8 cellular contexts compared by ENCODE assay signal in the genomic region with DNA sequence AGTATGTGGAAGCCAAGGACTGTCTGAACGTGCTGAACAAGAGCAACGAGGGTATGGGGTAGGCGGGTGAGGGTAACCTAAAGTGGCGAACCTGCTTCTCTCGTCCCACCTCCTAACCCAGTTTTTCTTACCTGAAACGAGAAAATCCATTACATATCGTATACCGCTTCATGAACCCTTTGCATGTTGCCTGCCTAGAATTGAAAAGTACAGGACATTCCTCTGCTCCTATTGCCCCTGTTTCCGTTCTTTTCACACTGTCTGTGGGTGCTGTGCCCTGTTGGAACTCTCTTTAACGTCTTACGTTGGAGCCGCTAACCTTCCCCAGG. TPM values are rescaled to one million over a fixed set of nuclear protein-coding genes. Genes with fewer than 3 reads are reported as not detected.
DNase-seq lines count a peak whose midpoint lies in the region; ATAC-seq, FAIRE-seq and TF ChIP-seq lines count a peak whose summit lies in the region.

No MANE protein-coding gene starts in this region.

- H4K8ac ChIP-seq in H1 (ENCODE audit: extremely low read depth, insufficient read depth, low read length), result peak overlapping the region; percentile 94; the same call in 1 of the 2 replicates

- H3K14ac ChIP-seq in H1 (ENCODE audit: insufficient read length), result no peak overlapping the region

- H3K27me3 ChIP-seq in BJ (ENCODE audit: control insufficient read depth, insufficient read depth, low read length) (no peaks in the 10 kb centered on the region), OCI-LY3 (ENCODE audit: low read depth, low read length) (no peaks in the 10 kb centered on the region), H1 (replicated peaks in 1 of 4; ENCODE audit: control insufficient read depth in 3 of 4, extremely low read depth in 1 of 4, insufficient read depth in 3 of 4, low read length in 3 of 4) (no peaks in the 10 kb centered on the region)

- POLR2A ChIA-PET in BJ (lab: Charles Lee), result interaction anchor here (1.1 kb wide), 1 partner anchor 77 kb away, joined by 6 read pairs; no protein-coding TSS in a partner anchor
- POLR2A ChIA-PET in H1 (lab: Charles Lee; ENCODE audit: partially characterized antibody), result interaction anchor here (0.7 to 6.7 kb wide), 21 partner anchors 8 to 216 kb away, joined by 3 to 76 read pairs (median 5); a partner anchor contains a TSS

- no peak for TF ChIP-seq EP300 in H1 (IDR thresholded peaks at IDR 0.05; ENCODE audit: borderline replicate concordance in 1 of 2, low read depth in 2 of 2, low read length in 2 of 2)

- peak overlapping the region; percentile 86 for H3K4me2 ChIP-seq in OCI-LY3 (ENCODE audit: low read length)
- peak overlapping the region; percentile 93 to 95 for H3K4me2 ChIP-seq in H1 (ENCODE audit: insufficient read depth in 1 of 2, low read depth in 2 of 2, low read length in 2 of 2)

- no peak for ATAC-seq in sciatic nerve

- H3K4me1 Mint-ChIP-seq in nephron progenitor cell, result peaks cover 54% of the 10 kb centered on the region

- no peak overlapping the region for H3K56ac ChIP-seq in H1 (replicated peaks; ENCODE audit: insufficient read length, low read depth, low read length)

- H3K27ac ChIP-seq in OCI-LY3 (ENCODE audit: low read length), result peak overlapping the region; percentile 45
- H3K27ac ChIP-seq in H1 (ENCODE audit: low read depth, low read length), result peak overlapping the region; percentile 70

- H2BK20ac ChIP-seq in H1 (ENCODE audit: low read length), result no peak overlapping the region

- no peak for DNase-seq in BJ (ENCODE audit: low read depth)
- DNase-seq in H1 (ENCODE audit: low read depth in 1 of 2, low spot score in 2 of 2), result no peak
- DNase-seq in nephron progenitor cell, result no peak
- DNase-seq in HTR-8/SVneo (ENCODE audit: insufficient read length, low spot score), result no peak
- no peak for DNase-seq in middle frontal gyrus (ENCODE audit: extremely low spot score, low spot score)
- DNase-seq in sciatic nerve (ENCODE audit: low spot score), result no peak
- no peak for DNase-seq in epidermal melanocyte (ENCODE audit: insufficient read length, low spot score)

- no peak overlapping the region for H3K18ac ChIP-seq in H1 (ENCODE audit: extremely low read depth, low read length)

- peaks cover 28% of the 10 kb centered on the region for H3K36me3 Mint-ChIP-seq in nephron progenitor cell (ENCODE audit: low read depth)

- intact Hi-C loops in sciatic nerve (cut with DNase I), result no loop called here

- peaks cover 4% of the 10 kb centered on the region; the same call in 1 of the 2 replicates for H3K79me1 ChIP-seq in H1 (ENCODE audit: low read depth, low read length)

- WGBS in H1 (ENCODE audit: extremely low coverage in 1 of 2, insufficient coverage in 1 of 2, insufficient read length in 1 of 2, insufficient replicate concordance in 2 of 2, low coverage in 1 of 2, low lambda C conversion rate in 2 of 2, missing lambda C conversion rate in 1 of 2), 2 experiments, result 9% methylated on average over 12 of the region's 12 CpGs; no CpG with 5 or more reads in 1 of the 2 experiments

- H3K9me3 ChIP-seq in OCI-LY3 (ENCODE audit: insufficient read depth, low read length), result no peaks in the 10 kb centered on the region
- H3K9me3 ChIP-seq in H1 (ENCODE audit: insufficient read depth in 2 of 2, low read depth in 1 of 2, low read length in 1 of 2), result no peaks in the 10 kb centered on the region

- H3K9ac ChIP-seq in OCI-LY3 (ENCODE audit: low read length) (peak overlapping the region; percentile 92), H1 (replicated peaks in 1 of 4; ENCODE audit: extremely low read depth in 1 of 4, low read depth in 3 of 4, low read length in 3 of 4) (peak overlapping the region; percentile 90 to 95 (median 92))

- peaks cover 12% of the 10 kb centered on the region for H3K23me2 ChIP-seq in H1 (ENCODE audit: low read depth, low read length)

- H3K4ac ChIP-seq in H1 (replicated peaks; ENCODE audit: insufficient read length, low read depth, low read length), result no peak overlapping the region

- no peak overlapping the region for H2BK120ac ChIP-seq in H1 (replicated peaks; ENCODE audit: low read depth, low read length)

- H4K20me1 ChIP-seq in OCI-LY3 (ENCODE audit: insufficient read depth, low read length), result no peaks in the 10 kb centered on the region
- H4K20me1 ChIP-seq in H1 (replicated peaks in 1 of 2; ENCODE audit: control insufficient read depth in 1 of 2, insufficient read depth in 2 of 2, low read length in 2 of 2), result no peaks in the 10 kb centered on the region

- TF ChIP-seq RAD21 in H1 (IDR thresholded peaks at IDR 0.05 in 1 of 2, conservative IDR thresholded peaks at IDR 0.05 in 1 of 2; ENCODE audit: low read depth in 2 of 2, low read length in 2 of 2), result no peak

- H2BK5ac ChIP-seq in H1 (ENCODE audit: low read depth, low read length), result peak overlapping the region; percentile 61; the same call in 1 of the 2 replicates

- H2AK5ac ChIP-seq in H1 (ENCODE audit: low read depth, low read length), result no peak overlapping the region

- TF ChIP-seq POLR2A in H1 (IDR thresholded peaks at IDR 0.05; ENCODE audit: control extremely low read depth in 1 of 2, low read depth in 2 of 2, low read length in 2 of 2), result no peak

- peak overlapping the region; percentile 69 for H3K4me3 ChIP-seq in BJ (ENCODE audit: low read depth, low read length)
- peak overlapping the region; percentile 95 for H3K4me3 ChIP-seq in OCI-LY3 (ENCODE audit: low read length)
- peak overlapping the region; percentile 70 to 100 (median 100) for H3K4me3 ChIP-seq in H1 (ENCODE audit: extremely low read depth in 1 of 4, insufficient read depth in 2 of 4, low read depth in 3 of 4, low read length in 4 of 4)

- peak overlapping the region; percentile 97 for H3K27ac Mint-ChIP-seq in nephron progenitor cell

- H3K4me1 ChIP-seq in OCI-LY3 (ENCODE audit: low read length), result peaks cover 27% of the 10 kb centered on the region
- H3K4me1 ChIP-seq in H1 (replicated peaks in 1 of 4; ENCODE audit: control insufficient read depth in 3 of 4, insufficient read depth in 4 of 4, low read length in 3 of 4), result peaks cover 0 to 5% (median 3%) of the 10 kb centered on the region in 4 experiments; a peak in 5 of 7 replicates

- H4K91ac ChIP-seq in H1 (replicated peaks; ENCODE audit: insufficient read length, low read length), result no peak overlapping the region

- H4K5ac ChIP-seq in H1 (ENCODE audit: insufficient read length, low read depth, low read length), result no peak overlapping the region

- no peak for FAIRE-seq in H1 (lab: Jason Lieb, UNC)
- FAIRE-seq in HTR-8/SVneo (lab: Jason Lieb, UNC), result no peak

- no peak overlapping the region for H2BK15ac ChIP-seq in H1 (ENCODE audit: low read length)

- H3K27me3 Mint-ChIP-seq in nephron progenitor cell (ENCODE audit: low read depth, poor library complexity), result no peaks in the 10 kb centered on the region

- peak overlapping the region; percentile 100 for H3K4me3 Mint-ChIP-seq in nephron progenitor cell

- no peaks in the 10 kb centered on the region for H3K9me3 Mint-ChIP-seq in nephron progenitor cell

- H3K36me3 ChIP-seq in BJ (ENCODE audit: control insufficient read depth, insufficient read depth, low read length), result no peaks in the 10 kb centered on the region; the same call in 1 of the 2 replicates
- H3K36me3 ChIP-seq in OCI-LY3 (replicated peaks; ENCODE audit: low read depth, low read length), result peaks cover 38% of the 10 kb centered on the region
- peaks cover 8 to 20% (median 18%) of the 10 kb centered on the region in 4 experiments; a peak in 7 of 8 replicates for H3K36me3 ChIP-seq in H1 (ENCODE audit: control insufficient read depth in 2 of 4, insufficient read depth in 4 of 4, low read length in 3 of 4)

- H3K23ac ChIP-seq in H1 (ENCODE audit: insufficient read length), result no peak overlapping the region

- H3K79me2 ChIP-seq in OCI-LY3 (ENCODE audit: low read length) (peaks cover 38% of the 10 kb centered on the region), H1 (ENCODE audit: control insufficient read depth in 1 of 2, insufficient read depth in 2 of 2, low read length in 2 of 2) (peaks cover 5 to 24% of the 10 kb centered on the region in 2 experiments; a peak in 3 of 4 replicates)

- TF ChIP-seq CTCF in BJ (IDR thresholded peaks at IDR 0.05; ENCODE audit: insufficient read depth, low read depth, low read length) (no peak), OCI-LY3 (IDR thresholded peaks at IDR 0.05; ENCODE audit: low read depth, low read length) (no peak), H1 (IDR thresholded peaks at IDR 0.05; ENCODE audit: control extremely low read depth in 1 of 3, insufficient read depth in 1 of 3, low read depth in 1 of 3, low read length in 3 of 3) (no peak), nephron progenitor cell (IDR thresholded peaks at IDR 0.05) (no peak)

- peak overlapping the region; percentile 69 for H2AFZ ChIP-seq in OCI-LY3 (ENCODE audit: low read depth, low read length)
- peak overlapping the region; percentile 97 for H2AFZ ChIP-seq in H1 (ENCODE audit: low read length)

- H2BK12ac ChIP-seq in H1 (ENCODE audit: low read depth, low read length), result no peak overlapping the region

- CTCF ChIA-PET in BJ (lab: Yijun Ruan, JAX) (interaction anchor here (1.2 to 6.3 kb wide), 6 partner anchors 9 to 137 kb away, joined by 3 to 39 read pairs (median 19); a partner anchor contains a TSS), H1 (lab: Charles Lee; ENCODE audit: partially characterized antibody) (interaction anchor here (0.9 to 28.3 kb wide), 10 partner anchors 10 to 137 kb away, joined by 3 to 573 read pairs (median 6); a partner anchor contains a TSS)

RNA-seq across cellular contexts. Expression of a gene that starts 0.5 kb away (rescaled TPM):
- polyA plus RNA-seq in BJ (2011; rRNA removed), result 965 and 1,130 TPM in 2 replicates
- polyA minus RNA-seq in BJ (2011; rRNA and poly(A)+ RNA removed), result 129 and 175 TPM in 2 replicates
- 265 and 290 TPM in 2 replicates for total RNA-seq in H1 (2021; fragmentation: NEBNext Ultra II Directional; extraction: Animal tissue kit (Norgen Biotek cat#: 25700))
- 339 and 630 TPM in 2 replicates for polyA plus RNA-seq in H1 (2011; rRNA removed)
- polyA plus RNA-seq in H1 (2011; cell fraction: cytosol; rRNA removed), result 592 TPM
- polyA plus RNA-seq in H1 (2011; cell fraction: nucleus; rRNA removed), result 261 TPM
- 512 to 579 TPM (median 537 TPM) in 4 replicates for polyA plus RNA-seq in H1 (2012, experiment 1 of 2)
- 520 TPM for polyA plus RNA-seq in H1 (2012, experiment 2 of 2)
- polyA plus RNA-seq in H1 (2013, experiment 1 of 2), result 287 TPM
- 287 TPM for polyA plus RNA-seq in H1 (2013, experiment 2 of 2)
- polyA minus RNA-seq in H1 (2011; rRNA and poly(A)+ RNA removed), result 146 and 213 TPM in 2 replicates
- polyA minus RNA-seq in H1 (2011; cell fraction: cytosol; rRNA and poly(A)+ RNA removed), result 69.1 TPM
- 150 TPM for polyA minus RNA-seq in H1 (2011; cell fraction: nucleus; rRNA and poly(A)+ RNA removed)
- 490 TPM for total RNA-seq in sciatic nerve

RNA-seq across cellular contexts. Expression of a gene that starts 3.6 kb away (rescaled TPM):
- polyA plus RNA-seq in BJ (2011; rRNA removed) (49.7 and 78.3 TPM in 2 replicates), H1 (2011; rRNA removed) (104 and 117 TPM in 2 replicates)
- polyA minus RNA-seq in BJ (2011; rRNA and poly(A)+ RNA removed), result 31.6 and 45.4 TPM in 2 replicates
- 77.1 and 83.3 TPM in 2 replicates for total RNA-seq in H1 (2021; fragmentation: NEBNext Ultra II Directional; extraction: Animal tissue kit (Norgen Biotek cat#: 25700))
- 111 TPM for polyA plus RNA-seq in H1 (2011; cell fraction: cytosol; rRNA removed)
- 81.8 TPM for polyA plus RNA-seq in H1 (2011; cell fraction: nucleus; rRNA removed)
- 59.1 to 112 TPM (median 97.9 TPM) in 4 replicates for polyA plus RNA-seq in H1 (2012, experiment 1 of 2)
- 132 TPM for polyA plus RNA-seq in H1 (2012, experiment 2 of 2)
- polyA plus RNA-seq in H1 (2013, experiment 1 of 2), result 80.4 TPM
- 83.6 TPM for polyA plus RNA-seq in H1 (2013, experiment 2 of 2)
- 52.0 and 52.2 TPM in 2 replicates for polyA minus RNA-seq in H1 (2011; rRNA and poly(A)+ RNA removed)
- polyA minus RNA-seq in H1 (2011; cell fraction: cytosol; rRNA and poly(A)+ RNA removed), result 47.0 TPM
- polyA minus RNA-seq in H1 (2011; cell fraction: nucleus; rRNA and poly(A)+ RNA removed), result 26.4 TPM
- 31.9 TPM for total RNA-seq in sciatic nerve

RNA-seq across cellular contexts. Expression of a gene that starts 25.6 kb away (rescaled TPM):
- polyA plus RNA-seq in BJ (2011; rRNA removed) (53.3 and 84.3 TPM in 2 replicates), H1 (2011; rRNA removed) (97.6 and 126 TPM in 2 replicates)
- 41.1 and 75.1 TPM in 2 replicates for polyA minus RNA-seq in BJ (2011; rRNA and poly(A)+ RNA removed)
- total RNA-seq in H1 (2021; fragmentation: NEBNext Ultra II Directional; extraction: Animal tissue kit (Norgen Biotek cat#: 25700)), result 66.1 and 68.2 TPM in 2 replicates
- polyA plus RNA-seq in H1 (2011; cell fraction: cytosol; rRNA removed), result 90.7 TPM
- 257 TPM for polyA plus RNA-seq in H1 (2011; cell fraction: nucleus; rRNA removed)
- polyA plus RNA-seq in H1 (2012, experiment 1 of 2), result 73.7 to 86.9 TPM (median 80.7 TPM) in 4 replicates
- polyA plus RNA-seq in H1 (2012, experiment 2 of 2), result 105 TPM
- polyA plus RNA-seq in H1 (2013, experiment 1 of 2), result 49.6 TPM
- polyA plus RNA-seq in H1 (2013, experiment 2 of 2), result 48.5 TPM
- 89.5 and 96.8 TPM in 2 replicates for polyA minus RNA-seq in H1 (2011; rRNA and poly(A)+ RNA removed)
- 52.4 TPM for polyA minus RNA-seq in H1 (2011; cell fraction: cytosol; rRNA and poly(A)+ RNA removed)
- 69.1 TPM for polyA minus RNA-seq in H1 (2011; cell fraction: nucleus; rRNA and poly(A)+ RNA removed)
- 41.1 TPM for total RNA-seq in sciatic nerve

RNA-seq across cellular contexts. Expression of a gene that starts 27.8 kb away (rescaled TPM):
- polyA plus RNA-seq in BJ (2011; rRNA removed) (3.0 and 7.3 TPM in 2 replicates), H1 (2011; rRNA removed) (31.8 and 49.6 TPM in 2 replicates)
- polyA minus RNA-seq in BJ (2011; rRNA and poly(A)+ RNA removed), result 7.9 and 8.2 TPM in 2 replicates
- total RNA-seq in H1 (2021; fragmentation: NEBNext Ultra II Directional; extraction: Animal tissue kit (Norgen Biotek cat#: 25700)), result 47.0 and 52.7 TPM in 2 replicates
- 19.1 TPM for polyA plus RNA-seq in H1 (2011; cell fraction: cytosol; rRNA removed)
- polyA plus RNA-seq in H1 (2011; cell fraction: nucleus; rRNA removed), result 85.9 TPM
- polyA plus RNA-seq in H1 (2012, experiment 1 of 2), result 26.9 to 39.1 TPM (median 30.7 TPM) in 4 replicates
- polyA plus RNA-seq in H1 (2012, experiment 2 of 2), result 33.7 TPM
- 21.7 TPM for polyA plus RNA-seq in H1 (2013, experiment 1 of 2)
- polyA plus RNA-seq in H1 (2013, experiment 2 of 2), result 15.1 TPM
- polyA minus RNA-seq in H1 (2011; rRNA and poly(A)+ RNA removed), result 66.7 and 78.4 TPM in 2 replicates
- polyA minus RNA-seq in H1 (2011; cell fraction: cytosol; rRNA and poly(A)+ RNA removed), result 20.3 TPM
- polyA minus RNA-seq in H1 (2011; cell fraction: nucleus; rRNA and poly(A)+ RNA removed), result 39.1 TPM
- total RNA-seq in sciatic nerve, result 1.2 TPM

RNA-seq across cellular contexts. Expression of a gene that starts 40.3 kb away (rescaled TPM):
- polyA plus RNA-seq in BJ (2011; rRNA removed) (not detected in 2 replicates), H1 (2011; rRNA removed) (0.12 and 0.27 TPM in 2 replicates)
- polyA minus RNA-seq in BJ (2011; rRNA and poly(A)+ RNA removed), result not detected in 2 replicates
- 0.13 TPM in 1 of 2 replicates, not detected in the other for total RNA-seq in H1 (2021; fragmentation: NEBNext Ultra II Directional; extraction: Animal tissue kit (Norgen Biotek cat#: 25700))
- 0.09 TPM for polyA plus RNA-seq in H1 (2011; cell fraction: cytosol; rRNA removed)
- polyA plus RNA-seq in H1 (2011; cell fraction: nucleus; rRNA removed), result 0.26 TPM
- 0.09 to 0.19 TPM in 2 of 4 replicates, not detected in the others for polyA plus RNA-seq in H1 (2012, experiment 1 of 2)
- 0.05 TPM for polyA plus RNA-seq in H1 (2012, experiment 2 of 2)
- polyA plus RNA-seq in H1 (2013, experiment 1 of 2), result 0.06 TPM
- polyA plus RNA-seq in H1 (2013, experiment 2 of 2), result 0.07 TPM
- polyA minus RNA-seq in H1 (2011; rRNA and poly(A)+ RNA removed), result 0.07 TPM in 1 of 2 replicates, not detected in the other
- not detected for polyA minus RNA-seq in H1 (2011; cell fraction: cytosol; rRNA and poly(A)+ RNA removed)
- not detected for polyA minus RNA-seq in H1 (2011; cell fraction: nucleus; rRNA and poly(A)+ RNA removed)
- 0.31 TPM for total RNA-seq in sciatic nerve
